ENCODE assay signal across 2 cellular contexts in the genomic region with DNA sequence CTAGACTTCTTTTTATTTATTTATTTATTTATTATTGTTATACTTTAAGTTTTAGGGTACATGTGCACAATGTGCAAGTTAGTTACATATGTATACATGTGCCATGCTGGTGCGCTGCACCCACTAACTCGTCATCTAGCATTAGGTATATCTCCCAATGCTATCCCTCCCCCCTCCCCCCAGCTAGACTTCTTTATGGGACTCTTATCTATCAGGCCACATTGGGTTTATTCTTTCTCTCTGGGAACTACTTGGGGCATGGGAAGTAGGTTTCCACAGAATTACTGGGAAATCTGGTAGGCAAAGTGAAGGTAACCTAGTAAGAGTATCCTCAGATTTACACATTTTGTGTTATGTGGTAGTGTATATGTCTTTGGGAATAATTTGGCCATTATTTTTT. TPM values are rescaled to one million over a fixed set of nuclear protein-coding genes. Genes with fewer than 3 reads are reported as not detected.
"Had no signal": no experiment of that assay in that cellular context is flagged by ENCODE, and none has a peak within 500 bp of the region (broad histone marks: within the 10 kb centered on the region; RNA-seq: fewer than 3 reads in every experiment).

No MANE protein-coding gene starts in this region.

RNA-seq across cellular contexts. Expression of a gene that starts 58.3 kb away (rescaled TPM):
- total RNA-seq: RPMI7951, SK-MEL-5 had no signal
